1 cellular context compared by ENCODE assay signal in genomic region chr17:50191070-50192045, GRCh38.
A peak's percentile ranks its signal among the peaks of the same experiment; 100 is the strongest.
TF ChIP-seq lines count a peak whose summit lies in the region.

No MANE protein-coding gene starts in this region.

TF ChIP-seq in HepG2, 621 proteins besides CTCF, POLR2A, EP300 and RAD21:
- peak; percentile 30; the same call in 1 of the 2 replicates for TF ChIP-seq RFX1 (IDR thresholded peaks at IDR 0.05)
- TF ChIP-seq NCOA1 (CRISPR knock-in tag; IDR thresholded peaks at IDR 0.05), result no peak
